9 cellular contexts compared by ENCODE assay signal in the genomic region with DNA sequence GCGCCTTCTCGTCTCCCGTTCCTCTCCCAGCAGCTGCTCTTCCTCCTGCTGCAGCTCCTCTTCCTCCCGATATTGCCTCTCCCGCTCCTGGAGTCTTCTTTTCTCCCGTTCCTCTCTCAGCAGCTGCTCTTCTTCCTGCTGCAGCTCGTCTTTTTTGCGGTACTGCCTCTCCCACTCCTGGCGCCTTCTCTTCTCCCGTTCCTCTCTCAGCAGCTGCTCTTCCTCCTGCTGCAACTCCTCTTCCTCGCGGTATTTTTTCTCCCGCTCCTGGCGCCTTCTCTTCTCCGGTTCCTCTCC. TPM values are rescaled to one million over a fixed set of nuclear protein-coding genes. Genes with fewer than 3 reads are reported as not detected.
DNase-seq lines count a peak whose midpoint lies in the region; ATAC-seq and TF ChIP-seq lines count a peak whose summit lies in the region.
"Had no signal": no experiment of that assay in that cellular context is flagged by ENCODE, and none has a peak within 500 bp of the region (broad histone marks: within the 10 kb centered on the region; RNA-seq: fewer than 3 reads in every experiment).

No MANE protein-coding gene starts in this region.

- no TSS peak for BruUV-seq in PC-3 (replicated peaks; lab: Mats Ljungman, UMichigan)

- POLR2A ChIA-PET in PC-3 (lab: Charles Lee; ENCODE audit: unreplicated experiment) = interaction anchor here (0.6 kb wide), 1 partner anchor 117 kb away, joined by 6 read pairs; no protein-coding TSS in a partner anchor

- CTCF ChIA-PET in PC-3 (lab: Charles Lee) = interaction anchor here (0.7 to 1.1 kb wide), 4 partner anchors 76 to 1440 kb away, joined by 3 to 4 read pairs (median 4); no protein-coding TSS in a partner anchor

- TF ChIP-seq CTCF in PC-3 (conservative IDR thresholded peaks at IDR 0.05; ENCODE audit: low read depth, low read length) = no peak
- TF ChIP-seq CTCF in fibroblast of pulmonary artery (IDR thresholded peaks at IDR 0.05; ENCODE audit: low read length, missing control alignments) = no peak

- no peak overlapping the region for H3K9ac ChIP-seq in PC-3 (ENCODE audit: low read length)
- no peak overlapping the region for H3K9ac ChIP-seq in skeletal muscle tissue (ENCODE audit: low read depth in 1 of 3, low read length in 3 of 3)

- H3K4me3 ChIP-seq in PC-3 (ENCODE audit: low read length) (peak overlapping the region; percentile 71), fibroblast of pulmonary artery (replicated peaks; ENCODE audit: low read depth, low read length) (peak overlapping the region; percentile 50), skeletal muscle tissue (ENCODE audit: low read length in 3 of 3) (peak overlapping the region; percentile 52 to 63 (median 61))

- no peak for ATAC-seq in PC-3

- H3K4me2 ChIP-seq in PC-3 (ENCODE audit: low read length) = peak overlapping the region; percentile 95

- no peaks in the 10 kb centered on the region for H3K79me2 ChIP-seq in PC-3 (ENCODE audit: low read length)

- H3K4me1 ChIP-seq in PC-3 (ENCODE audit: insufficient read depth, low read length) (peaks cover 42% of the 10 kb centered on the region), skeletal muscle tissue (ENCODE audit: control insufficient read depth in 3 of 3, insufficient read depth in 3 of 3, low read length in 3 of 3) (peaks cover 26 to 31% (median 31%) of the 10 kb centered on the region in 3 donors)

- no peaks in the 10 kb centered on the region for H3F3A ChIP-seq in PC-3 (ENCODE audit: low read length, unreplicated experiment)

- H3K27me3 ChIP-seq in PC-3 (ENCODE audit: low read length) = peaks cover 98% of the 10 kb centered on the region
- peaks cover 76 to 83% (median 82%) of the 10 kb centered on the region in 3 donors for H3K27me3 ChIP-seq in skeletal muscle tissue (ENCODE audit: control insufficient read depth in 3 of 3, insufficient read depth in 3 of 3, low read length in 3 of 3)

- no peak overlapping the region for H3K27ac ChIP-seq in PC-3 (ENCODE audit: low read length)
- H3K27ac ChIP-seq in skeletal muscle tissue (ENCODE audit: low read depth, low read length) = no peak overlapping the region

- no peaks in the 10 kb centered on the region for H3K9me3 ChIP-seq in PC-3 (ENCODE audit: low read length)
- H3K9me3 ChIP-seq in skeletal muscle tissue (ENCODE audit: control insufficient read depth in 3 of 3, low read length in 3 of 3) = peaks cover 1 to 4% (median 3%) of the 10 kb centered on the region in 3 donors

- no peaks in the 10 kb centered on the region for H4K20me1 ChIP-seq in PC-3 (ENCODE audit: low read length)

- peak; percentile 74 for DNase-seq in DMS53 (lab: John Stamatoyannopoulos, UW)
- DNase-seq in PC-3 = no peak
- DNase-seq in fibroblast of pulmonary artery (ENCODE audit: low read depth) = peak; percentile 1
- DNase-seq in cerebellum (ENCODE audit: low spot score) = no peak
- no peak for DNase-seq in NCI-H510A treated with DMSO at 0.1 percent for 48 hours (lab: John Stamatoyannopoulos, UW)
- DNase-seq in activated CD4-positive, CD25-positive, alpha-beta regulatory T cell treated with anti-CD3 and anti-CD28 coated beads, Interleukin-2, amount 50 U/mL, for 72 hours = no peak
- DNase-seq in NCI-H1092 treated with DMSO at 0.1 percent for 48 hours (lab: John Stamatoyannopoulos, UW) = no peak

- no peaks in the 10 kb centered on the region for H3K36me3 ChIP-seq in PC-3 (ENCODE audit: low read depth, low read length)
- no peaks in the 10 kb centered on the region for H3K36me3 ChIP-seq in skeletal muscle tissue (ENCODE audit: control insufficient read depth in 3 of 3, insufficient read depth in 3 of 3, low read length in 3 of 3)

- no peaks in the 10 kb centered on the region for H3K9me2 ChIP-seq in PC-3 (replicated peaks; ENCODE audit: low read length)

- peak overlapping the region; percentile 91 for H2AFZ ChIP-seq in PC-3 (ENCODE audit: low read length)

- intact Hi-C loops in PC-3 (cut with micrococcal nuclease) = loop anchor here (2.0 kb wide), 1 partner anchor 57 kb away; no protein-coding TSS in a partner anchor

RNA-seq across cellular contexts. Expression of gene TCHH, which starts 5.3 kb away (rescaled TPM):
- total RNA-seq in PC-3 (2014; rRNA removed) (not detected in 2 replicates), skeletal muscle tissue (not detected), cerebellum (0.27 TPM)

RNA-seq across cellular contexts. Expression of gene TCHHL1, which starts 21.1 kb away (rescaled TPM):
- total RNA-seq in PC-3 (2014; rRNA removed) = not detected in 2 replicates
- not detected for total RNA-seq in skeletal muscle tissue
- not detected for total RNA-seq in cerebellum
- total RNA-seq: omental fat pad had no signal

RNA-seq across cellular contexts. Expression of gene RPTN, which starts 49.1 kb away (rescaled TPM):
- total RNA-seq in PC-3 (2014; rRNA removed) = not detected in 2 replicates
- total RNA-seq in skeletal muscle tissue = not detected
- total RNA-seq in cerebellum = not detected
- total RNA-seq: omental fat pad had no signal

Comparison
In these comparisons a context has a peak if more than half of its experiments do, and no peak if none do; other contexts are left out.
1. DNase-seq: peak in DMS53 (single experiment) and fibroblast of pulmonary artery (single experiment); none in PC-3 (single experiment), cerebellum (single experiment), NCI-H510A treated with DMSO at 0.1 percent for 48 hours (single experiment), activated CD4-positive, CD25-positive, alpha-beta regulatory T cell treated with anti-CD3 and anti-CD28 coated beads, Interleukin-2, amount 50 U/mL, for 72 hours (single experiment) and NCI-H1092 treated with DMSO at 0.1 percent for 48 hours (single experiment).
2. Peak in every context shown above with its lines, with median percentiles within 50 percentile points of each other: H3K4me3 ChIP-seq.